ENCODE assay signal across 1 cellular context in genomic region chr21:43809853-43810504, GRCh38.
TF ChIP-seq lines count a peak whose summit lies in the region.

No MANE protein-coding gene starts in this region.

TF ChIP-seq in GM12878, 131 proteins besides CTCF, POLR2A, EP300 and RAD21:
- TF ChIP-seq SRF (IDR thresholded peaks at IDR 0.05; ENCODE audit: low read depth in 2 of 2, low read length in 2 of 2) (no peak), DPF2 (IDR thresholded peaks at IDR 0.05) (peak; percentile 30; the same call in 1 of the 2 replicates), ZNF687 (IDR thresholded peaks at IDR 0.05) (peak; percentile 79), POLR2AphosphoS5 (IDR thresholded peaks at IDR 0.05; ENCODE audit: low read length) (peak; percentile 61), RAD51 (IDR thresholded peaks at IDR 0.05) (0 out of 2 replicates have a peak, but pooled peaks have one; percentile 13), NFXL1 (IDR thresholded peaks at IDR 0.05; ENCODE audit: borderline replicate concordance) (no peak), BHLHE40 (IDR thresholded peaks at IDR 0.05; ENCODE audit: borderline replicate concordance in 1 of 2, low read depth in 2 of 2, low read length in 1 of 2) (peak in 1 of 2 experiments; percentile 29; a peak in 1 of 4 replicates), EGR1 (IDR thresholded peaks at IDR 0.05; ENCODE audit: borderline replicate concordance in 1 of 2, low read depth in 2 of 2, low read length in 2 of 2) (no peak), CBX3 (IDR thresholded peaks at IDR 0.05; ENCODE audit: borderline replicate concordance, low read depth) (no peak), E4F1 (IDR thresholded peaks at IDR 0.05; ENCODE audit: borderline replicate concordance, partially characterized antibody) (no peak), SREBF2 (IDR thresholded peaks at IDR 0.05; ENCODE audit: low read length) (no peak), STAT3 (IDR thresholded peaks at IDR 0.05; ENCODE audit: low read depth, low read length) (no peak), FOS (IDR thresholded peaks at IDR 0.05; ENCODE audit: borderline replicate concordance, extremely low read depth, insufficient read length) (no peak), NR2C1 (IDR thresholded peaks at IDR 0.05) (no peak), ZBTB40 (IDR thresholded peaks at IDR 0.05; ENCODE audit: borderline replicate concordance) (no peak), CHD1 (IDR thresholded peaks at IDR 0.05; ENCODE audit: low read depth, low read length) (no peak), MLLT1 (IDR thresholded peaks at IDR 0.05) (peak; percentile 52; the same call in 1 of the 2 replicates)
